Comparison of ENCODE assay signal across 1 cellular context in the genomic region with DNA sequence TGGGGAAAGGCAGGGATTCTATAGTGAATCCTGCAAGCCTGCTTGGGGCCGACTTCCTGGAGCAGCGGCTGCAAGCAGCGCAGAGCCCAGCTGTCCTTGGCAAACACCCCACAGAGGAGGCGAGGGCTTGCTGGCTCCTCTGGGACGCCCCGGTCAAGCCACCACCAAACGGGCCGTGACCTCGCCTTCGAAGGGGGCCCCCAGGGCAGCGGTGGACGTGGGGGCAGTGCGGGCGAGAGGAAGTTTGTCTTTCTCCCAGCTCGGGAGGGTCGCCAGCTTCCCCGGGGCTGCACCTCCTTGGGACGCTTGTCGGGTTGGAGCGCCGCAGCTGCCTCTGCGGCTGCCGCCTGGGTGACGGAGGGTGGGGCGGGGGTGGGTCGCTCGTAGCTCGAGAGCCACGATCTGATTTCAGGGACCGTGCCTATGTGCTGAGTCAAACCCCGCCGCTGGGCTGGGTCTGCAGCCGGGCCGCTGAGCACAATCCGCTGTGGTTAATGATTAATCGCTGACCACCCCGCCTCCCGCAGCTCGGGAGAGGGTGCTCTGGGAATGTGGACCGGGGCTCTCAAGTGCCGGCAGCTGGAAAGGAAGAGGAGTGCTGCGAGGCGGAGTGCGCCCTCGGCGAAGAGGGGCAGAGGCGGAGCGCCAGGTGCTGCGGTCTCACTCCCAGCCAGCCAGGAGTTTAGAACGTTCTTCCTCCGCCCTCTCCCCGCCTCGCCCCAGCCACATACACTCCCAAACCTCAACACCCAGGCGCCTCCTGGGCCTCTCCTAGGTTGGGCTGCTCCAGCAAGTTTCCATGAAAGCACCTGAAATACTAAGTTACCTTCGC.
A peak's percentile ranks its signal among the peaks of the same experiment; 100 is the strongest.
TF ChIP-seq lines count a peak whose summit lies in the region.

A gene (plus strand): TSS at position 726 of the 832 bp plus-strand sequence.

TF ChIP-seq in HepG2, 621 proteins besides CTCF, POLR2A, EP300 and RAD21 (continued from another document and continues in another):
- TF ChIP-seq, protein P1, sequence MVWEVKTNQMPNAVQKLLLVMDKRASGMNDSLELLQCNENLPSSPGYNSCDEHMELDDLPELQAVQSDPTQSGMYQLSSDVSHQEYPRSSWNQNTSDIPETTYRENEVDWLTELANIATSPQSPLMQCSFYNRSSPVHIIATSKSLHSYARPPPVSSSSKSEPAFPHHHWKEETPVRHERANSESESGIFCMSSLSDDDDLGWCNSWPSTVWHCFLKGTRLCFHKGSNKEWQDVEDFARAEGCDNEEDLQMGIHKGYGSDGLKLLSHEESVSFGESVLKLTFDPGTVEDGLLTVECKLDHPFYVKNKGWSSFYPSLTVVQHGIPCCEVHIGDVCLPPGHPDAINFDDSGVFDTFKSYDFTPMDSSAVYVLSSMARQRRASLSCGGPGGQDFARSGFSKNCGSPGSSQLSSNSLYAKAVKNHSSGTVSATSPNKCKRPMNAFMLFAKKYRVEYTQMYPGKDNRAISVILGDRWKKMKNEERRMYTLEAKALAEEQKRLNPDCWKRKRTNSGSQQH (CRISPR knock-in tag; IDR thresholded peaks at IDR 0.05; ENCODE audit: low read depth) = no peak; the same call in 1 of the 2 replicates
- TF ChIP-seq SNAPC2 (CRISPR knock-in tag; IDR thresholded peaks at IDR 0.05) = no peak
- TF ChIP-seq, protein P2, sequence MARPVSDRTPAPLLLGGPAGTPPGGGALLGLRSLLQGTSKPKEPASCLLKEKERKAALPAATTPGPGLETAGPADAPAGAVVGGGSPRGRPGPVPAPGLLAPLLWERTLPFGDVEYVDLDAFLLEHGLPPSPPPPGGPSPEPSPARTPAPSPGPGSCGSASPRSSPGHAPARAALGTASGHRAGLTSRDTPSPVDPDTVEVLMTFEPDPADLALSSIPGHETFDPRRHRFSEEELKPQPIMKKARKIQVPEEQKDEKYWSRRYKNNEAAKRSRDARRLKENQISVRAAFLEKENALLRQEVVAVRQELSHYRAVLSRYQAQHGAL (CRISPR knock-in tag; IDR thresholded peaks at IDR 0.05; ENCODE audit: not compliant biosample characterization) = no peak
- TF ChIP-seq RELA (CRISPR knock-in tag; IDR thresholded peaks at IDR 0.05) = no peak
- peak; percentile 68; the same call in 1 of the 2 replicates for TF ChIP-seq ZSCAN21 (CRISPR knock-in tag; IDR thresholded peaks at IDR 0.05; ENCODE audit: borderline replicate concordance)
- TF ChIP-seq RFX1 (IDR thresholded peaks at IDR 0.05) = no peak
- TF ChIP-seq CAMTA2 (CRISPR knock-in tag; IDR thresholded peaks at IDR 0.05; ENCODE audit: borderline replicate concordance) = no peak
- TF ChIP-seq, protein P3, sequence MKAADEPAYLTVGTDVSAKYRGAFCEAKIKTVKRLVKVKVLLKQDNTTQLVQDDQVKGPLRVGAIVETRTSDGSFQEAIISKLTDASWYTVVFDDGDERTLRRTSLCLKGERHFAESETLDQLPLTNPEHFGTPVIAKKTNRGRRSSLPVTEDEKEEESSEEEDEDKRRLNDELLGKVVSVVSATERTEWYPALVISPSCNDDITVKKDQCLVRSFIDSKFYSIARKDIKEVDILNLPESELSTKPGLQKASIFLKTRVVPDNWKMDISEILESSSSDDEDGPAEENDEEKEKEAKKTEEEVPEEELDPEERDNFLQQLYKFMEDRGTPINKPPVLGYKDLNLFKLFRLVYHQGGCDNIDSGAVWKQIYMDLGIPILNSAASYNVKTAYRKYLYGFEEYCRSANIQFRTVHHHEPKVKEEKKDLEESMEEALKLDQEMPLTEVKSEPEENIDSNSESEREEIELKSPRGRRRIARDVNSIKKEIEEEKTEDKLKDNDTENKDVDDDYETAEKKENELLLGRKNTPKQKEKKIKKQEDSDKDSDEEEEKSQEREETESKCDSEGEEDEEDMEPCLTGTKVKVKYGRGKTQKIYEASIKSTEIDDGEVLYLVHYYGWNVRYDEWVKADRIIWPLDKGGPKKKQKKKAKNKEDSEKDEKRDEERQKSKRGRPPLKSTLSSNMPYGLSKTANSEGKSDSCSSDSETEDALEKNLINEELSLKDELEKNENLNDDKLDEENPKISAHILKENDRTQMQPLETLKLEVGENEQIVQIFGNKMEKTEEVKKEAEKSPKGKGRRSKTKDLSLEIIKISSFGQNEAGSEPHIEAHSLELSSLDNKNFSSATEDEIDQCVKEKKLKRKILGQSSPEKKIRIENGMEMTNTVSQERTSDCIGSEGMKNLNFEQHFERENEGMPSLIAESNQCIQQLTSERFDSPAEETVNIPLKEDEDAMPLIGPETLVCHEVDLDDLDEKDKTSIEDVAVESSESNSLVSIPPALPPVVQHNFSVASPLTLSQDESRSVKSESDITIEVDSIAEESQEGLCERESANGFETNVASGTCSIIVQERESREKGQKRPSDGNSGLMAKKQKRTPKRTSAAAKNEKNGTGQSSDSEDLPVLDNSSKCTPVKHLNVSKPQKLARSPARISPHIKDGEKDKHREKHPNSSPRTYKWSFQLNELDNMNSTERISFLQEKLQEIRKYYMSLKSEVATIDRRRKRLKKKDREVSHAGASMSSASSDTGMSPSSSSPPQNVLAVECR (CRISPR knock-in tag; IDR thresholded peaks at IDR 0.05; ENCODE audit: borderline replicate concordance) = peak; percentile 12; the same call in 1 of the 2 replicates
- TF ChIP-seq ZNF337 (CRISPR knock-in tag; IDR thresholded peaks at IDR 0.05; ENCODE audit: borderline replicate concordance, low read depth) = no peak
- TF ChIP-seq, protein P4, sequence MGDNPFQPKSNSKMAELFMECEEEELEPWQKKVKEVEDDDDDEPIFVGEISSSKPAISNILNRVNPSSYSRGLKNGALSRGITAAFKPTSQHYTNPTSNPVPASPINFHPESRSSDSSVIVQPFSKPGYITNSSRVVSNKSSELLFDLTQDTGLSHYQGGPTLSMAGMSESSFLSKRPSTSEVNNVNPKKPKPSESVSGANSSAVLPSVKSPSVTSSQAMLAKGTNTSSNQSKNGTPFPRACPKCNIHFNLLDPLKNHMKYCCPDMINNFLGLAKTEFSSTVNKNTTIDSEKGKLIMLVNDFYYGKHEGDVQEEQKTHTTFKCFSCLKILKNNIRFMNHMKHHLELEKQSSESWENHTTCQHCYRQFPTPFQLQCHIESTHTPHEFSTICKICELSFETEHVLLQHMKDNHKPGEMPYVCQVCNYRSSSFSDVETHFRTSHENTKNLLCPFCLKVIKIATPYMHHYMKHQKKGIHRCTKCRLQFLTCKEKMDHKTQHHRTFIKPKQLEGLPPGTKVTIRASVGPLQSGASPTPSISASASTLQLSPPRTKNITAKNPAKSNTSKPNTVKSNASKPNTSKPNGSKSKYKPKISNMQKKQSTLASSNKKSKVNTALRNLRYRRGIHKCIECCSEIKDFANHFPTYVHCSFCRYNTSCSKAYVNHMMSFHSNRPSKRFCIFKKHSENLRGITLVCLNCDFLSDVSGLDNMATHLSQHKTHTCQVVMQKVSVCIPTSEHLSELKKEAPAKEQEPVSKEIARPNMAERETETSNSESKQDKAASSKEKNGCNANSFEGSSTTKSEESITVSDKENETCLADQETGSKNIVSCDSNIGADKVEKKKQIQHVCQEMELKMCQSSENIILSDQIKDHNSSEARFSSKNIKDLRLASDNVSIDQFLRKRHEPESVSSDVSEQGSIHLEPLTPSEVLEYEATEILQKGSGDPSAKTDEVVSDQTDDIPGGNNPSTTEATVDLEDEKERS (CRISPR knock-in tag; IDR thresholded peaks at IDR 0.05) = no peak
- TF ChIP-seq MATR3 (CRISPR knock-in tag; IDR thresholded peaks at IDR 0.05) = no peak
- TF ChIP-seq ZNF253 (CRISPR knock-in tag; IDR thresholded peaks at IDR 0.05; ENCODE audit: borderline replicate concordance) = no peak
- no peak for TF ChIP-seq REXO4 (CRISPR knock-in tag; IDR thresholded peaks at IDR 0.05; ENCODE audit: borderline replicate concordance)
- no peak for TF ChIP-seq SYNCRIP (IDR thresholded peaks at IDR 0.05; ENCODE audit: insufficient read depth, low read depth, low read length)
- no peak for TF ChIP-seq ZNF232 (CRISPR knock-in tag; IDR thresholded peaks at IDR 0.05; ENCODE audit: borderline replicate concordance)
- TF ChIP-seq ZMYM2 (CRISPR knock-in tag; IDR thresholded peaks at IDR 0.05) = 0 out of 2 replicates have a peak, but pooled peaks have one; percentile 61
- TF ChIP-seq EED (CRISPR knock-in tag; IDR thresholded peaks at IDR 0.05) = no peak
- no peak for TF ChIP-seq ZNF333 (CRISPR knock-in tag; IDR thresholded peaks at IDR 0.05; ENCODE audit: borderline replicate concordance)
- peak; percentile 95; the same call in 1 of the 2 replicates for TF ChIP-seq ZNF567 (CRISPR knock-in tag; IDR thresholded peaks at IDR 0.05; ENCODE audit: borderline replicate concordance)
- no peak for TF ChIP-seq ZNF780A (CRISPR knock-in tag; IDR thresholded peaks at IDR 0.05)
- TF ChIP-seq FOXJ3 (CRISPR knock-in tag; IDR thresholded peaks at IDR 0.05; ENCODE audit: borderline replicate concordance) = no peak
- no peak; the same call in 1 of the 2 replicates for TF ChIP-seq ZNF205 (CRISPR knock-in tag; IDR thresholded peaks at IDR 0.05)
- TF ChIP-seq ZNF563 (CRISPR knock-in tag; IDR thresholded peaks at IDR 0.05) = peak; percentile 44; the same call in 1 of the 2 replicates
- TF ChIP-seq, protein P5, sequence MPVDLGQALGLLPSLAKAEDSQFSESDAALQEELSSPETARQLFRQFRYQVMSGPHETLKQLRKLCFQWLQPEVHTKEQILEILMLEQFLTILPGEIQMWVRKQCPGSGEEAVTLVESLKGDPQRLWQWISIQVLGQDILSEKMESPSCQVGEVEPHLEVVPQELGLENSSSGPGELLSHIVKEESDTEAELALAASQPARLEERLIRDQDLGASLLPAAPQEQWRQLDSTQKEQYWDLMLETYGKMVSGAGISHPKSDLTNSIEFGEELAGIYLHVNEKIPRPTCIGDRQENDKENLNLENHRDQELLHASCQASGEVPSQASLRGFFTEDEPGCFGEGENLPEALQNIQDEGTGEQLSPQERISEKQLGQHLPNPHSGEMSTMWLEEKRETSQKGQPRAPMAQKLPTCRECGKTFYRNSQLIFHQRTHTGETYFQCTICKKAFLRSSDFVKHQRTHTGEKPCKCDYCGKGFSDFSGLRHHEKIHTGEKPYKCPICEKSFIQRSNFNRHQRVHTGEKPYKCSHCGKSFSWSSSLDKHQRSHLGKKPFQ (CRISPR knock-in tag; IDR thresholded peaks at IDR 0.05; ENCODE audit: insufficient replicate concordance) = peak; percentile 83
- TF ChIP-seq ZBTB7B (CRISPR knock-in tag; IDR thresholded peaks at IDR 0.05) = 0 out of 2 replicates have a peak, but pooled peaks have one; percentile 61
- TF ChIP-seq TEAD3 (CRISPR knock-in tag; optimal IDR thresholded peaks at IDR 0.05; ENCODE audit: borderline replicate concordance) = peak; percentile 86
- TF ChIP-seq PHF8 (CRISPR knock-in tag; IDR thresholded peaks at IDR 0.05) = no peak
- TF ChIP-seq, protein P6, sequence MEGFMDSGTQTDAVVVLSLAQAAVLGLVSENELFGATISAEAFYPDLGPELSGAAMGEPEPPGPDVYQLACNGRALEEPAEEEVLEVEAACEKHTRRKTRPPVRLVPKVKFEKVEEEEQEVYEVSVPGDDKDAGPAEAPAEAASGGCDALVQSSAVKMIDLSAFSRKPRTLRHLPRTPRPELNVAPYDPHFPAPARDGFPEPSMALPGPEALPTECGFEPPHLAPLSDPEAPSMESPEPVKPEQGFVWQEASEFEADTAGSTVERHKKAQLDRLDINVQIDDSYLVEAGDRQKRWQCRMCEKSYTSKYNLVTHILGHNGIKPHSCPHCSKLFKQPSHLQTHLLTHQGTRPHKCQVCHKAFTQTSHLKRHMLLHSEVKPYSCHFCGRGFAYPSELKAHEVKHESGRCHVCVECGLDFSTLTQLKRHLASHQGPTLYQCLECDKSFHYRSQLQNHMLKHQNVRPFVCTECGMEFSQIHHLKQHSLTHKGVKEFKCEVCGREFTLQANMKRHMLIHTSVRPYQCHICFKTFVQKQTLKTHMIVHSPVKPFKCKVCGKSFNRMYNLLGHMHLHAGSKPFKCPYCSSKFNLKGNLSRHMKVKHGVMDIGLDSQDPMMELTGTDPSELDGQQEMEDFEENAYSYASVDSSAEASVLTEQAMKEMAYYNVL (CRISPR knock-in tag; IDR thresholded peaks at IDR 0.05; ENCODE audit: borderline replicate concordance) = no peak
- no peak for TF ChIP-seq ZNF251 (CRISPR knock-in tag; IDR thresholded peaks at IDR 0.05)
- TF ChIP-seq NCOA1 (CRISPR knock-in tag; IDR thresholded peaks at IDR 0.05) = no peak
- TF ChIP-seq ZNF136 (CRISPR knock-in tag; IDR thresholded peaks at IDR 0.05; ENCODE audit: low read depth) = no peak
- TF ChIP-seq, protein P7, sequence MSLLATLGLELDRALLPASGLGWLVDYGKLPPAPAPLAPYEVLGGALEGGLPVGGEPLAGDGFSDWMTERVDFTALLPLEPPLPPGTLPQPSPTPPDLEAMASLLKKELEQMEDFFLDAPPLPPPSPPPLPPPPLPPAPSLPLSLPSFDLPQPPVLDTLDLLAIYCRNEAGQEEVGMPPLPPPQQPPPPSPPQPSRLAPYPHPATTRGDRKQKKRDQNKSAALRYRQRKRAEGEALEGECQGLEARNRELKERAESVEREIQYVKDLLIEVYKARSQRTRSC (CRISPR knock-in tag; IDR thresholded peaks at IDR 0.05; ENCODE audit: low read depth) = no peak
- TF ChIP-seq KLF13 (CRISPR knock-in tag; IDR thresholded peaks at IDR 0.05) = no peak
- no peak for TF ChIP-seq ZNF225 (CRISPR knock-in tag; IDR thresholded peaks at IDR 0.05)
- no peak for TF ChIP-seq ZFP36L2 (CRISPR knock-in tag; IDR thresholded peaks at IDR 0.05)
- no peak for TF ChIP-seq POLR2AphosphoS2 (IDR thresholded peaks at IDR 0.05; ENCODE audit: low read depth, low read length)
- peak; percentile 56; the same call in 1 of the 2 replicates for TF ChIP-seq HDAC2 (CRISPR knock-in tag; IDR thresholded peaks at IDR 0.05)
- TF ChIP-seq ZKSCAN1 (IDR thresholded peaks at IDR 0.05; ENCODE audit: low read length) = no peak
- peak; percentile 77 for TF ChIP-seq SAP130 (CRISPR knock-in tag; IDR thresholded peaks at IDR 0.05; ENCODE audit: low read depth)
